Comparison of ENCODE assay signal across 1 cellular context in the genomic region with DNA sequence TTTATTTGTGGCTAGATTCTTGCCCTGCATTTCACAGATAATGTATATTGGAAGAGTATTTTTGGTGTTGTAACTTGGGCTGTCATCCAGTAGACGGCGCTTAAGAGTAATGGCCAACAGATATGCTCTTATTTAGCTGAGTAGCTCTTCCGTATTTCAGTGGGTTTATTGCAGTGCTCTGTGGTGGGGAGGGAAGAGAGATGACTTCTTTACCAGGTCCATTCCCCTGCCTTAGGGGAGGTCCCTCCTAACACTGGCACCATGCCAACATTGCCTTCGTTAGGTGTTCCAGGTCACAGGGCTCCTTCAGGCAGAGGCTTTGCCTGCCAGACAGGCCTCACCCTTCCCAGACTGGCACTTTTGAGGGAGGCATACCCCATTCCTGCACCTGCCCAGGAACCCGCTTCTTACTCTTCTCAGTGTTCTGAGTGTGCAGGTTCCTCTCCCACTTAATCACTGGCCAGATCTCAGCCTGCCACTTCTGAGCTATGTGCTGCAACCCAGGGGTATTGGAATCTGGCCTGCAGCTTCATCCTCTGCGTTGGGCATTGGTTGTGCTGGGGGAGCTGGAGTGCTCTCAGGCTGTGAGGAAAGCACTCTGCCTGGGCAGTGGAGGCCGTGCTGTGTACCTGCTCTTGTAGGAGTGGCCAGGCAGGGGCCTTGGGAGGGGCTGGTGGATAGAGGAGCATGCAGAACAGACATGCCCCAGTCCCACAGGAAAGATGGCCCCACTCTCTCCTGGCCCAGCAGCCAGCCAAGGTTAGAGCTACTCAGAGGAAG.
TF ChIP-seq lines count a peak whose summit lies in the region.

No MANE protein-coding gene starts in this region.

TF ChIP-seq in GM12878, 131 proteins besides CTCF, POLR2A, EP300 and RAD21 (continued from another document and continues in another):
- no peak for TF ChIP-seq RELA (IDR thresholded peaks at IDR 0.05; ENCODE audit: borderline replicate concordance, partially characterized antibody)
- TF ChIP-seq MTA3 (IDR thresholded peaks at IDR 0.05; ENCODE audit: borderline replicate concordance, low read length), result no peak
- no peak for TF ChIP-seq NFIC (IDR thresholded peaks at IDR 0.05; ENCODE audit: low read depth, low read length)
- TF ChIP-seq EZH2 (IDR thresholded peaks at IDR 0.05; ENCODE audit: borderline replicate concordance, control insufficient read depth, low read depth, low read length), result no peak
- peak; percentile 57 to 67; a peak in 1 of 4 replicates for TF ChIP-seq SRF (IDR thresholded peaks at IDR 0.05; ENCODE audit: low read depth in 2 of 2, low read length in 2 of 2)
- TF ChIP-seq, protein P1, sequence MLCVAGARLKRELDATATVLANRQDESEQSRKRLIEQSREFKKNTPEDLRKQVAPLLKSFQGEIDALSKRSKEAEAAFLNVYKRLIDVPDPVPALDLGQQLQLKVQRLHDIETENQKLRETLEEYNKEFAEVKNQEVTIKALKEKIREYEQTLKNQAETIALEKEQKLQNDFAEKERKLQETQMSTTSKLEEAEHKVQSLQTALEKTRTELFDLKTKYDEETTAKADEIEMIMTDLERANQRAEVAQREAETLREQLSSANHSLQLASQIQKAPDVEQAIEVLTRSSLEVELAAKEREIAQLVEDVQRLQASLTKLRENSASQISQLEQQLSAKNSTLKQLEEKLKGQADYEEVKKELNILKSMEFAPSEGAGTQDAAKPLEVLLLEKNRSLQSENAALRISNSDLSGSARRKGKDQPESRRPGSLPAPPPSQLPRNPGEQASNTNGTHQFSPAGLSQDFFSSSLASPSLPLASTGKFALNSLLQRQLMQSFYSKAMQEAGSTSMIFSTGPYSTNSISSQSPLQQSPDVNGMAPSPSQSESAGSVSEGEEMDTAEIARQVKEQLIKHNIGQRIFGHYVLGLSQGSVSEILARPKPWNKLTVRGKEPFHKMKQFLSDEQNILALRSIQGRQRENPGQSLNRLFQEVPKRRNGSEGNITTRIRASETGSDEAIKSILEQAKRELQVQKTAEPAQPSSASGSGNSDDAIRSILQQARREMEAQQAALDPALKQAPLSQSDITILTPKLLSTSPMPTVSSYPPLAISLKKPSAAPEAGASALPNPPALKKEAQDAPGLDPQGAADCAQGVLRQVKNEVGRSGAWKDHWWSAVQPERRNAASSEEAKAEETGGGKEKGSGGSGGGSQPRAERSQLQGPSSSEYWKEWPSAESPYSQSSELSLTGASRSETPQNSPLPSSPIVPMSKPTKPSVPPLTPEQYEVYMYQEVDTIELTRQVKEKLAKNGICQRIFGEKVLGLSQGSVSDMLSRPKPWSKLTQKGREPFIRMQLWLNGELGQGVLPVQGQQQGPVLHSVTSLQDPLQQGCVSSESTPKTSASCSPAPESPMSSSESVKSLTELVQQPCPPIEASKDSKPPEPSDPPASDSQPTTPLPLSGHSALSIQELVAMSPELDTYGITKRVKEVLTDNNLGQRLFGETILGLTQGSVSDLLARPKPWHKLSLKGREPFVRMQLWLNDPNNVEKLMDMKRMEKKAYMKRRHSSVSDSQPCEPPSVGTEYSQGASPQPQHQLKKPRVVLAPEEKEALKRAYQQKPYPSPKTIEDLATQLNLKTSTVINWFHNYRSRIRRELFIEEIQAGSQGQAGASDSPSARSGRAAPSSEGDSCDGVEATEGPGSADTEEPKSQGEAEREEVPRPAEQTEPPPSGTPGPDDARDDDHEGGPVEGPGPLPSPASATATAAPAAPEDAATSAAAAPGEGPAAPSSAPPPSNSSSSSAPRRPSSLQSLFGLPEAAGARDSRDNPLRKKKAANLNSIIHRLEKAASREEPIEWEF (IDR thresholded peaks at IDR 0.05; ENCODE audit: insufficient replicate concordance, low read depth, low read length), result no peak
- TF ChIP-seq TCF12 (IDR thresholded peaks at IDR 0.05; ENCODE audit: low read depth, low read length), result no peak
- no peak for TF ChIP-seq TARDBP (IDR thresholded peaks at IDR 0.05; ENCODE audit: borderline replicate concordance)
- TF ChIP-seq, protein P2, sequence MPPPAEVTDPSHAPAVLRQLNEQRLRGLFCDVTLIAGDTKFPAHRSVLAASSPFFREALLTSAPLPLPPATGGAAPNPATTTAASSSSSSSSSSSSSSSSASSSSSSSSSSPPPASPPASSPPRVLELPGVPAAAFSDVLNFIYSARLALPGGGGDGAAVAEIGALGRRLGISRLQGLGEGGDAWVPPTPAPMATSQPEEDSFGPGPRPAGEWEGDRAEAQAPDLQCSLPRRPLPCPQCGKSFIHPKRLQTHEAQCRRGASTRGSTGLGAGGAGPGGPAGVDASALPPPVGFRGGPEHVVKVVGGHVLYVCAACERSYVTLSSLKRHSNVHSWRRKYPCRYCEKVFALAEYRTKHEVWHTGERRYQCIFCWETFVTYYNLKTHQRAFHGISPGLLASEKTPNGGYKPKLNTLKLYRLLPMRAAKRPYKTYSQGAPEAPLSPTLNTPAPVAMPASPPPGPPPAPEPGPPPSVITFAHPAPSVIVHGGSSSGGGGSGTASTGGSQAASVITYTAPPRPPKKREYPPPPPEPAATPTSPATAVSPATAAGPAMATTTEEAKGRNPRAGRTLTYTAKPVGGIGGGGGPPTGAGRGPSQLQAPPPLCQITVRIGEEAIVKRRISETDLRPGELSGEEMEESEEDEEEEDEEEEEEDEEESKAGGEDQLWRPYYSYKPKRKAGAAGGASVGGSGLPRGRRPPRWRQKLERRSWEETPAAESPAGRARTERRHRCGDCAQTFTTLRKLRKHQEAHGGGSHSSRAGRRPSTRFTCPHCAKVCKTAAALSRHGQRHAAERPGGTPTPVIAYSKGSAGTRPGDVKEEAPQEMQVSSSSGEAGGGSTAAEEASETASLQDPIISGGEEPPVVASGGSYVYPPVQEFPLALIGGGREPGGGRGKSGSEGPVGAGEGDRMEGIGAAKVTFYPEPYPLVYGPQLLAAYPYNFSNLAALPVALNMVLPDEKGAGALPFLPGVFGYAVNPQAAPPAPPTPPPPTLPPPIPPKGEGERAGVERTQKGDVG (CRISPR knock-in tag; IDR thresholded peaks at IDR 0.05), result no peak
- TF ChIP-seq BMI1 (IDR thresholded peaks at IDR 0.05; ENCODE audit: borderline replicate concordance), result no peak
- TF ChIP-seq HDGF (IDR thresholded peaks at IDR 0.05), result no peak
- TF ChIP-seq, protein P3, sequence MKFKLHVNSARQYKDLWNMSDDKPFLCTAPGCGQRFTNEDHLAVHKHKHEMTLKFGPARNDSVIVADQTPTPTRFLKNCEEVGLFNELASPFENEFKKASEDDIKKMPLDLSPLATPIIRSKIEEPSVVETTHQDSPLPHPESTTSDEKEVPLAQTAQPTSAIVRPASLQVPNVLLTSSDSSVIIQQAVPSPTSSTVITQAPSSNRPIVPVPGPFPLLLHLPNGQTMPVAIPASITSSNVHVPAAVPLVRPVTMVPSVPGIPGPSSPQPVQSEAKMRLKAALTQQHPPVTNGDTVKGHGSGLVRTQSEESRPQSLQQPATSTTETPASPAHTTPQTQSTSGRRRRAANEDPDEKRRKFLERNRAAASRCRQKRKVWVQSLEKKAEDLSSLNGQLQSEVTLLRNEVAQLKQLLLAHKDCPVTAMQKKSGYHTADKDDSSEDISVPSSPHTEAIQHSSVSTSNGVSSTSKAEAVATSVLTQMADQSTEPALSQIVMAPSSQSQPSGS (IDR thresholded peaks at IDR 0.05; ENCODE audit: low read length), result no peak
- no peak for TF ChIP-seq SP1 (IDR thresholded peaks at IDR 0.05; ENCODE audit: low read depth, low read length)
- peak; percentile 73 for TF ChIP-seq SPI1 (IDR thresholded peaks at IDR 0.05; ENCODE audit: borderline replicate concordance, insufficient read depth, low read depth, low read length)
- no peak for TF ChIP-seq TBL1XR1 (IDR thresholded peaks at IDR 0.05; ENCODE audit: low read depth, low read length)
- TF ChIP-seq HCFC1 (IDR thresholded peaks at IDR 0.05; ENCODE audit: low read length), result no peak
- TF ChIP-seq SMAD1 (IDR thresholded peaks at IDR 0.05; ENCODE audit: low read depth, partially characterized antibody), result peak; percentile 99
- peak; percentile 83; the same call in 1 of the 2 replicates for TF ChIP-seq SMC3 (IDR thresholded peaks at IDR 0.05; ENCODE audit: borderline replicate concordance, low read length)
- peak; percentile 46 for TF ChIP-seq RUNX3 (IDR thresholded peaks at IDR 0.05; ENCODE audit: low read length)
- TF ChIP-seq, protein P4, sequence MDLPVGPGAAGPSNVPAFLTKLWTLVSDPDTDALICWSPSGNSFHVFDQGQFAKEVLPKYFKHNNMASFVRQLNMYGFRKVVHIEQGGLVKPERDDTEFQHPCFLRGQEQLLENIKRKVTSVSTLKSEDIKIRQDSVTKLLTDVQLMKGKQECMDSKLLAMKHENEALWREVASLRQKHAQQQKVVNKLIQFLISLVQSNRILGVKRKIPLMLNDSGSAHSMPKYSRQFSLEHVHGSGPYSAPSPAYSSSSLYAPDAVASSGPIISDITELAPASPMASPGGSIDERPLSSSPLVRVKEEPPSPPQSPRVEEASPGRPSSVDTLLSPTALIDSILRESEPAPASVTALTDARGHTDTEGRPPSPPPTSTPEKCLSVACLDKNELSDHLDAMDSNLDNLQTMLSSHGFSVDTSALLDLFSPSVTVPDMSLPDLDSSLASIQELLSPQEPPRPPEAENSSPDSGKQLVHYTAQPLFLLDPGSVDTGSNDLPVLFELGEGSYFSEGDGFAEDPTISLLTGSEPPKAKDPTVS (IDR thresholded peaks at IDR 0.05; ENCODE audit: low read depth, low read length), result no peak
- no peak for TF ChIP-seq STAT1 (conservative IDR thresholded peaks at IDR 0.05)
- TF ChIP-seq JUNB (IDR thresholded peaks at IDR 0.05), result no peak
- TF ChIP-seq KAT2A (conservative IDR thresholded peaks at IDR 0.05; ENCODE audit: control insufficient read depth, low read depth, low read length), result no peak
- TF ChIP-seq PAX5 (IDR thresholded peaks at IDR 0.05; ENCODE audit: borderline replicate concordance, low read depth, low read length), result no peak
- TF ChIP-seq, protein P5, sequence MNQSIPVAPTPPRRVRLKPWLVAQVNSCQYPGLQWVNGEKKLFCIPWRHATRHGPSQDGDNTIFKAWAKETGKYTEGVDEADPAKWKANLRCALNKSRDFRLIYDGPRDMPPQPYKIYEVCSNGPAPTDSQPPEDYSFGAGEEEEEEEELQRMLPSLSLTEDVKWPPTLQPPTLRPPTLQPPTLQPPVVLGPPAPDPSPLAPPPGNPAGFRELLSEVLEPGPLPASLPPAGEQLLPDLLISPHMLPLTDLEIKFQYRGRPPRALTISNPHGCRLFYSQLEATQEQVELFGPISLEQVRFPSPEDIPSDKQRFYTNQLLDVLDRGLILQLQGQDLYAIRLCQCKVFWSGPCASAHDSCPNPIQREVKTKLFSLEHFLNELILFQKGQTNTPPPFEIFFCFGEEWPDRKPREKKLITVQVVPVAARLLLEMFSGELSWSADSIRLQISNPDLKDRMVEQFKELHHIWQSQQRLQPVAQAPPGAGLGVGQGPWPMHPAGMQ (IDR thresholded peaks at IDR 0.05; ENCODE audit: borderline replicate concordance), result no peak
- peak; percentile 39; the same call in 1 of the 3 replicates for TF ChIP-seq POU2F2 (IDR thresholded peaks at IDR 0.05; ENCODE audit: borderline replicate concordance, low read depth, low read length)
- no peak for TF ChIP-seq IRF4 (IDR thresholded peaks at IDR 0.05; ENCODE audit: low read depth, low read length)
- TF ChIP-seq ZSCAN29 (IDR thresholded peaks at IDR 0.05), result no peak
- TF ChIP-seq ZNF622 (IDR thresholded peaks at IDR 0.05), result no peak
- no peak for TF ChIP-seq NFXL1 (IDR thresholded peaks at IDR 0.05; ENCODE audit: borderline replicate concordance)
- TF ChIP-seq, protein P6, sequence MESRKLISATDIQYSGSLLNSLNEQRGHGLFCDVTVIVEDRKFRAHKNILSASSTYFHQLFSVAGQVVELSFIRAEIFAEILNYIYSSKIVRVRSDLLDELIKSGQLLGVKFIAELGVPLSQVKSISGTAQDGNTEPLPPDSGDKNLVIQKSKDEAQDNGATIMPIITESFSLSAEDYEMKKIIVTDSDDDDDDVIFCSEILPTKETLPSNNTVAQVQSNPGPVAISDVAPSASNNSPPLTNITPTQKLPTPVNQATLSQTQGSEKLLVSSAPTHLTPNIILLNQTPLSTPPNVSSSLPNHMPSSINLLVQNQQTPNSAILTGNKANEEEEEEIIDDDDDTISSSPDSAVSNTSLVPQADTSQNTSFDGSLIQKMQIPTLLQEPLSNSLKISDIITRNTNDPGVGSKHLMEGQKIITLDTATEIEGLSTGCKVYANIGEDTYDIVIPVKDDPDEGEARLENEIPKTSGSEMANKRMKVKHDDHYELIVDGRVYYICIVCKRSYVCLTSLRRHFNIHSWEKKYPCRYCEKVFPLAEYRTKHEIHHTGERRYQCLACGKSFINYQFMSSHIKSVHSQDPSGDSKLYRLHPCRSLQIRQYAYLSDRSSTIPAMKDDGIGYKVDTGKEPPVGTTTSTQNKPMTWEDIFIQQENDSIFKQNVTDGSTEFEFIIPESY (IDR thresholded peaks at IDR 0.05), result no peak
- TF ChIP-seq SUPT20H (IDR thresholded peaks at IDR 0.05; ENCODE audit: borderline replicate concordance, control insufficient read depth, low read depth, low read length), result no peak
- TF ChIP-seq, protein P7, sequence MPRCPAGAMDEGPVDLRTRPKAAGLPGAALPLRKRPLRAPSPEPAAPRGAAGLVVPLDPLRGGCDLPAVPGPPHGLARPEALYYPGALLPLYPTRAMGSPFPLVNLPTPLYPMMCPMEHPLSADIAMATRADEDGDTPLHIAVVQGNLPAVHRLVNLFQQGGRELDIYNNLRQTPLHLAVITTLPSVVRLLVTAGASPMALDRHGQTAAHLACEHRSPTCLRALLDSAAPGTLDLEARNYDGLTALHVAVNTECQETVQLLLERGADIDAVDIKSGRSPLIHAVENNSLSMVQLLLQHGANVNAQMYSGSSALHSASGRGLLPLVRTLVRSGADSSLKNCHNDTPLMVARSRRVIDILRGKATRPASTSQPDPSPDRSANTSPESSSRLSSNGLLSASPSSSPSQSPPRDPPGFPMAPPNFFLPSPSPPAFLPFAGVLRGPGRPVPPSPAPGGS (IDR thresholded peaks at IDR 0.05; ENCODE audit: borderline replicate concordance, insufficient read depth, low read depth, low read length, poor library complexity, severe bottlenecking), result no peak
- TF ChIP-seq, protein P8, sequence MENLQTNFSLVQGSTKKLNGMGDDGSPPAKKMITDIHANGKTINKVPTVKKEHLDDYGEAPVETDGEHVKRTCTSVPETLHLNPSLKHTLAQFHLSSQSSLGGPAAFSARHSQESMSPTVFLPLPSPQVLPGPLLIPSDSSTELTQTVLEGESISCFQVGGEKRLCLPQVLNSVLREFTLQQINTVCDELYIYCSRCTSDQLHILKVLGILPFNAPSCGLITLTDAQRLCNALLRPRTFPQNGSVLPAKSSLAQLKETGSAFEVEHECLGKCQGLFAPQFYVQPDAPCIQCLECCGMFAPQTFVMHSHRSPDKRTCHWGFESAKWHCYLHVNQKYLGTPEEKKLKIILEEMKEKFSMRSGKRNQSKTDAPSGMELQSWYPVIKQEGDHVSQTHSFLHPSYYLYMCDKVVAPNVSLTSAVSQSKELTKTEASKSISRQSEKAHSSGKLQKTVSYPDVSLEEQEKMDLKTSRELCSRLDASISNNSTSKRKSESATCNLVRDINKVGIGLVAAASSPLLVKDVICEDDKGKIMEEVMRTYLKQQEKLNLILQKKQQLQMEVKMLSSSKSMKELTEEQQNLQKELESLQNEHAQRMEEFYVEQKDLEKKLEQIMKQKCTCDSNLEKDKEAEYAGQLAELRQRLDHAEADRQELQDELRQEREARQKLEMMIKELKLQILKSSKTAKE (IDR thresholded peaks at IDR 0.05; ENCODE audit: low read depth, poor library complexity, severe bottlenecking), result peak; percentile 79
- TF ChIP-seq ZNF207 (IDR thresholded peaks at IDR 0.05; ENCODE audit: borderline replicate concordance), result no peak
